ENCODE assay signal across 19 cellular contexts in the genomic region with DNA sequence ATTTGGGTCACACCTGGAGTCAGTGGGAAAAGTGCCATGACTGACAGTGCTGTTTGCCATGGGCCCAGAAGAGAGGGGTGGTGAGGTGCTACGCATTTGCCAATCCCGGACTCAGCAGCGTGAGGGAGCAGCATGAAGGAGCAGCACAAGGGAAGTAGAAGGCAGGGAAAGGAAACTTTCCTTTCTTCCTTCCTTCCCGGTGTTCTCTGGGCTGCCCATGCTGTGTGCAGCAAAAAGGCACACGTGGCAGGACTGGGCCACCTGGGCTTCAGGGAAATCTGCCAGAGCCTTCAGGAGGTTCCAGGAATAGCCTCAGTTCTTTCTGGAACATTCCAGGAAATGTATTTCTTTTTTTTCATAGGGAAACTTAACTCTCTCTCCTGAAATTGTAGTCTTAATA. TPM values are rescaled to one million over a fixed set of nuclear protein-coding genes. Genes with fewer than 3 reads are reported as not detected.
DNase-seq lines count a peak whose midpoint lies in the region; ATAC-seq, FAIRE-seq and TF ChIP-seq lines count a peak whose summit lies in the region.
"Had no signal": no experiment of that assay in that cellular context is flagged by ENCODE, and none has a peak within 500 bp of the region (broad histone marks: within the 10 kb centered on the region; RNA-seq: fewer than 3 reads in every experiment).

No MANE protein-coding gene starts in this region.

- H3K27ac ChIP-seq in heart right ventricle (peak overlapping the region in 3 of 10 donors; percentile 16 to 47 (median 18)), right atrium auricular region (no peak overlapping the region), pancreas (peak overlapping the region in 1 of 4 donors; percentile 54)

- intact Hi-C loops in heart right ventricle (cut with DNase I): no loop called here
- intact Hi-C loops in pancreas (cut with DNase I): no loop called here

- H3K27me3 ChIP-seq in heart right ventricle: no peaks in the 10 kb centered on the region
- H3K27me3 ChIP-seq in right atrium auricular region: no peaks in the 10 kb centered on the region
- H3K27me3 ChIP-seq in pancreas: no peaks in the 10 kb centered on the region

- FAIRE-seq in pancreas (lab: Jason Lieb, UNC): no peak
- FAIRE-seq: A549, GM12892, K562 had no signal

- H3K4me1 ChIP-seq in heart right ventricle: peaks cover 0 to 6% (median 0%) of the 10 kb centered on the region in 9 donors
- H3K4me1 ChIP-seq in right atrium auricular region: no peaks in the 10 kb centered on the region
- H3K4me1 ChIP-seq in pancreas: peaks cover 0 to 4% (median 0%) of the 10 kb centered on the region in 3 donors

- H3K36me3 ChIP-seq in heart right ventricle: no peaks in the 10 kb centered on the region
- H3K36me3 ChIP-seq in right atrium auricular region: no peaks in the 10 kb centered on the region
- no peaks in the 10 kb centered on the region for H3K36me3 ChIP-seq in pancreas

- no peak overlapping the region for H3K4me3 ChIP-seq in heart right ventricle
- H3K4me3 ChIP-seq in right atrium auricular region: no peak overlapping the region
- H3K4me3 ChIP-seq in pancreas: no peak overlapping the region
- H3K4me3 ChIP-seq: A549, K562 had no signal

- TF ChIP-seq CTCF in heart right ventricle (IDR thresholded peaks at IDR 0.05) (no peak), right atrium auricular region (IDR thresholded peaks at IDR 0.05) (no peak), pancreas (IDR thresholded peaks at IDR 0.05) (no peak)

- ATAC-seq in heart right ventricle (peak in 5 of 8 donors; percentile 36 to 76 (median 53)), pancreas (peak in 3 of 4 donors; percentile 63 to 84 (median 79)), HG02798 (IDR thresholded peaks at IDR 0.05; ENCODE audit: poor library complexity, unreplicated experiment) (no peak)
- ATAC-seq: A549, K562 had no signal

- DNase-seq in heart right ventricle (peak in 1 of 2 donors; percentile 21), right atrium auricular region (ENCODE audit: low spot score) (no peak), cerebellum (ENCODE audit: low spot score) (peak; percentile 76), pancreas (peak in 3 of 6 donors; percentile 11 to 46 (median 31)), Ammon's horn (ENCODE audit: low spot score) (no peak), T-helper 9 cell (no peak)
- DNase-seq: GF-D8; GOT3; MV-4-11; NCI-H1417; NCI-H187 treated with DMSO at 0.1 percent for 48 hours; NCI-H69; NK-92 treated with Interleukin-12 subunit alpha and Interleukin-12 subunit beta, amount 100 ng/mL, for 24 hours; OCI-M1; RPMI8226 had no signal

- 40 to 43% methylated on average over 5 of the region's 5 CpGs for WGBS in heart right ventricle, 2 donors
- WGBS in pancreas, 2 donors: 35 to 45% methylated on average over 5 of the region's 5 CpGs

- peaks cover 0 to 14% (median 0%) of the 10 kb centered on the region in 11 donors for H3K9me3 ChIP-seq in heart right ventricle
- H3K9me3 ChIP-seq in right atrium auricular region: peaks cover 0 to 7% of the 10 kb centered on the region in 2 donors
- H3K9me3 ChIP-seq in pancreas: no peaks in the 10 kb centered on the region
- H3K9me3 ChIP-seq: A549 had no signal

RNA-seq across cellular contexts. Expression of a gene that starts 23.1 kb away (rescaled TPM):
- total RNA-seq in heart right ventricle (1 to 10 TPM in 3 of 10 donors, under 1 TPM in 7; 0.33 to 1.3 (median 0.68) TPM), right atrium auricular region (1 to 10 TPM in 1 of 2 donors, under 1 TPM in 1; 0.44 to 1.3 TPM), cerebellum (83.6 TPM), pancreas (under 1 TPM; 0.25 to 0.95 (median 0.63) TPM)
- polyA plus RNA-seq in heart right ventricle (under 1 TPM; 0.48 to 0.59 TPM), pancreas (1 to 10 TPM; 1.1 to 3.4 TPM)

Comparison
In these comparisons a context has a peak if more than half of its experiments do, and no peak if none do; other contexts are left out.
1. RNA of a gene that starts 23.1 kb away (total RNA-seq): 83.6 TPM in cerebellum (single experiment); 0.44 to 1.3 TPM in right atrium auricular region, 0.25 to 0.95 TPM in pancreas and 0.33 to 1.3 TPM in heart right ventricle; every median in the first group is over 10 times any median in the second.